1 cellular context compared by ENCODE assay signal in genomic region chr12:69982081-69982480, GRCh38.
A peak's percentile ranks its signal among the peaks of the same experiment; 100 is the strongest.
TF ChIP-seq lines count a peak whose summit lies in the region.

No MANE protein-coding gene starts in this region.

TF ChIP-seq in liver, 16 proteins besides CTCF, POLR2A, EP300 and RAD21 (continued from another document):
- no peak for TF ChIP-seq REST (IDR thresholded peaks at IDR 0.05)
- TF ChIP-seq SP1 (IDR thresholded peaks at IDR 0.05), result no peak
- no peak for TF ChIP-seq ZBTB33 (IDR thresholded peaks at IDR 0.05)
- TF ChIP-seq YY1 (IDR thresholded peaks at IDR 0.05), result no peak
- no peak for TF ChIP-seq TAF1 (conservative IDR thresholded peaks at IDR 0.05)
- peak; percentile 9 to 24 for TF ChIP-seq HNF4A (conservative IDR thresholded peaks at IDR 0.05)
